Comparison of ENCODE assay signal across 23 cellular contexts in genomic region chr18:59456657-59457056, GRCh38.
"Had no signal": no experiment of that assay in that cellular context is flagged by ENCODE, and none has a peak within 500 bp of the region (broad histone marks: within the 10 kb centered on the region; RNA-seq: fewer than 3 reads in every experiment).

No MANE protein-coding gene starts in this region.

- H3K4me1 ChIP-seq: tibial nerve, upper lobe of left lung, vagina had no signal

- H3K9me3 ChIP-seq: left ventricle myocardium inferior, ovary, right atrium auricular region, right lobe of liver, tibial nerve, upper lobe of left lung, vagina had no signal

- H3K27ac ChIP-seq: left ventricle myocardium inferior, neural progenitor cell, ovary, right atrium auricular region, right lobe of liver, tibial nerve, upper lobe of left lung, vagina had no signal

- H3K36me3 ChIP-seq: left ventricle myocardium inferior, neural progenitor cell, ovary, right atrium auricular region, right lobe of liver, tibial nerve, upper lobe of left lung, vagina had no signal

- H3K4me2 ChIP-seq: neural progenitor cell, smooth muscle cell had no signal

- H3K27me3 ChIP-seq: neural progenitor cell, ovary, right atrium auricular region, right lobe of liver, tibial nerve, upper lobe of left lung, vagina had no signal

- H2AFZ ChIP-seq: neural progenitor cell had no signal

- H3K9ac ChIP-seq: neural progenitor cell had no signal

- ATAC-seq: natural killer cell; right lobe of liver; stimulated activated memory B cell treated with anti-CD40 and anti-IgM and Interleukin-4, amounts not matched to agents 10 μg/mL and 1 μg/mL and 100 μg/mL, for 72 hours; stimulated activated naive CD8-positive, alpha-beta T cell treated with anti-CD3 and anti-CD28 coated beads, Interleukin-15, amount 100 ng/mL, for 72 hours had no signal

- DNase-seq: islet precursor cell; left ventricle myocardium inferior; mesendoderm; naive B cell; natural killer cell; nephron progenitor cell; ovary; right lobe of liver; stimulated activated CD4-positive, alpha-beta T cell treated with anti-CD3 and anti-CD28 coated beads, Interleukin-1b, Interleukin-23, amount 100 ng/mL, for 48 hours; stimulated activated CD4-positive, alpha-beta T cell treated with anti-CD3 and anti-CD28 coated beads, Interleukin-2, amount 100 ng/mL, for 48 hours; stimulated activated CD4-positive, alpha-beta T cell treated with anti-CD3 and anti-CD28 coated beads, Interleukin-4, amount 100 ng/mL, for 4 hours; stimulated activated CD8-positive, alpha-beta memory T cell treated with anti-CD3 and anti-CD28 coated beads, Interleukin-4, amount 100 ng/mL, for 48 hours; stimulated activated naive CD4-positive, alpha-beta T cell treated with Interleukin-2 at 50 U/mL for 16 hours; stimulated activated naive CD8-positive, alpha-beta T cell treated with anti-CD3 and anti-CD28 coated beads, Interleukin-15, amount 100 ng/mL, for 72 hours; substantia nigra; upper lobe of left lung had no signal

- H3K4me3 ChIP-seq: left ventricle myocardium inferior, lung, neural progenitor cell, ovary, right atrium auricular region, right lobe of liver, smooth muscle cell, tibial nerve, upper lobe of left lung, vagina had no signal
